Comparison of ENCODE assay signal across 1 cellular context in the genomic region with DNA sequence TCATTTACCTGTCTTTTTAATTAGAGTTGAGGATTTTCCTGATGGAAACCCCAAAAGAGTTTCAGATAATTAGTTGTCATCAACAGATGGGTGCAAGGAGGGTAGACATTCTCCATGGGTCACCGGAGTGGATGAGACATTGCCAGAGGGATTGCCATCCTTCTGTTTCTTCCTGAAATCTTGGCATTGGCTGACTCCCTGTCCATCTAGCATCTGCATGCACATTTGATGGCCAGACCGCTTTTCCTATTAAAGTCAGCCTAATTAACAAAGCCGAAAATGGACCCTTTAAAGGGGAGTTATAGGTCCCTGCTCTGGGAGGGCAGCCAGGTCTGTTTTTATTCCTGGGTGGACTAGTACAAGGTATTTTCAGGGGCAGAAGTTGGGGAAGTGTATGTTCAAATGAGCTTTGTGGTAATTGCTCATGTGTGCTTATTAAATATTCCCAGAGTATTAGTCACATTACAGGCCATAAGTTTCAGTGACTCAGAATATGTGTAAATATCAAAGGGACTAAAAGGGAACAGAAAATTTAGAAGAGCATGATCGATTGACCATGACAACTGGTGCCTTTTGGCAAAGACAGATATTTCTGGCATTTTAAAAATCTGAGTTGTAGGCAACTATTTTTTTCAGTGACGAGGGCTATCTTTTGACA.
A peak's percentile ranks its signal among the peaks of the same experiment; 100 is the strongest.
TF ChIP-seq lines count a peak whose summit lies in the region.

No MANE protein-coding gene starts in this region.

TF ChIP-seq in GM12878, 131 proteins besides CTCF, POLR2A, EP300 and RAD21 (continued from another document):
- TF ChIP-seq CBFB (IDR thresholded peaks at IDR 0.05; ENCODE audit: low read depth) (no peak), SPI1 (IDR thresholded peaks at IDR 0.05; ENCODE audit: borderline replicate concordance, insufficient read depth, low read depth, low read length) (peak; percentile 71), IKZF2 (IDR thresholded peaks at IDR 0.05) (peak; percentile 32 to 39; a peak in 2 of 4 replicates), KDM1A (IDR thresholded peaks at IDR 0.05; ENCODE audit: borderline replicate concordance) (no peak), RB1 (IDR thresholded peaks at IDR 0.05; ENCODE audit: borderline replicate concordance) (no peak), STAT3 (IDR thresholded peaks at IDR 0.05; ENCODE audit: low read depth, low read length) (no peak), RUNX3 (IDR thresholded peaks at IDR 0.05; ENCODE audit: low read length) (peak; percentile 42), MTA2 (IDR thresholded peaks at IDR 0.05; ENCODE audit: low read depth) (peak; percentile 61; the same call in 1 of the 2 replicates), PAX8 (IDR thresholded peaks at IDR 0.05) (no peak), SIN3A (IDR thresholded peaks at IDR 0.05; ENCODE audit: low read depth, low read length) (no peak), JUNB (IDR thresholded peaks at IDR 0.05) (peak; percentile 52; the same call in 1 of the 2 replicates), SMC3 (IDR thresholded peaks at IDR 0.05; ENCODE audit: borderline replicate concordance, low read length) (no peak), BHLHE40 (IDR thresholded peaks at IDR 0.05; ENCODE audit: borderline replicate concordance in 1 of 2, low read depth in 2 of 2, low read length in 1 of 2) (peak; percentile 15 to 35; a peak in 1 of 4 replicates), CBX3 (IDR thresholded peaks at IDR 0.05; ENCODE audit: borderline replicate concordance, low read depth) (no peak), CREM (IDR thresholded peaks at IDR 0.05; ENCODE audit: low read depth) (no peak), KLF5 (IDR thresholded peaks at IDR 0.05; ENCODE audit: partially characterized antibody) (no peak), RFX5 (IDR thresholded peaks at IDR 0.05; ENCODE audit: low read depth, low read length) (no peak)
- TF ChIP-seq, protein P1, sequence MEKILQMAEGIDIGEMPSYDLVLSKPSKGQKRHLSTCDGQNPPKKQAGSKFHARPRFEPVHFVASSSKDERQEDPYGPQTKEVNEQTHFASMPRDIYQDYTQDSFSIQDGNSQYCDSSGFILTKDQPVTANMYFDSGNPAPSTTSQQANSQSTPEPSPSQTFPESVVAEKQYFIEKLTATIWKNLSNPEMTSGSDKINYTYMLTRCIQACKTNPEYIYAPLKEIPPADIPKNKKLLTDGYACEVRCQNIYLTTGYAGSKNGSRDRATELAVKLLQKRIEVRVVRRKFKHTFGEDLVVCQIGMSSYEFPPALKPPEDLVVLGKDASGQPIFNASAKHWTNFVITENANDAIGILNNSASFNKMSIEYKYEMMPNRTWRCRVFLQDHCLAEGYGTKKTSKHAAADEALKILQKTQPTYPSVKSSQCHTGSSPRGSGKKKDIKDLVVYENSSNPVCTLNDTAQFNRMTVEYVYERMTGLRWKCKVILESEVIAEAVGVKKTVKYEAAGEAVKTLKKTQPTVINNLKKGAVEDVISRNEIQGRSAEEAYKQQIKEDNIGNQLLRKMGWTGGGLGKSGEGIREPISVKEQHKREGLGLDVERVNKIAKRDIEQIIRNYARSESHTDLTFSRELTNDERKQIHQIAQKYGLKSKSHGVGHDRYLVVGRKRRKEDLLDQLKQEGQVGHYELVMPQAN (conservative IDR thresholded peaks at IDR 0.05), result no peak
- TF ChIP-seq, protein P2, sequence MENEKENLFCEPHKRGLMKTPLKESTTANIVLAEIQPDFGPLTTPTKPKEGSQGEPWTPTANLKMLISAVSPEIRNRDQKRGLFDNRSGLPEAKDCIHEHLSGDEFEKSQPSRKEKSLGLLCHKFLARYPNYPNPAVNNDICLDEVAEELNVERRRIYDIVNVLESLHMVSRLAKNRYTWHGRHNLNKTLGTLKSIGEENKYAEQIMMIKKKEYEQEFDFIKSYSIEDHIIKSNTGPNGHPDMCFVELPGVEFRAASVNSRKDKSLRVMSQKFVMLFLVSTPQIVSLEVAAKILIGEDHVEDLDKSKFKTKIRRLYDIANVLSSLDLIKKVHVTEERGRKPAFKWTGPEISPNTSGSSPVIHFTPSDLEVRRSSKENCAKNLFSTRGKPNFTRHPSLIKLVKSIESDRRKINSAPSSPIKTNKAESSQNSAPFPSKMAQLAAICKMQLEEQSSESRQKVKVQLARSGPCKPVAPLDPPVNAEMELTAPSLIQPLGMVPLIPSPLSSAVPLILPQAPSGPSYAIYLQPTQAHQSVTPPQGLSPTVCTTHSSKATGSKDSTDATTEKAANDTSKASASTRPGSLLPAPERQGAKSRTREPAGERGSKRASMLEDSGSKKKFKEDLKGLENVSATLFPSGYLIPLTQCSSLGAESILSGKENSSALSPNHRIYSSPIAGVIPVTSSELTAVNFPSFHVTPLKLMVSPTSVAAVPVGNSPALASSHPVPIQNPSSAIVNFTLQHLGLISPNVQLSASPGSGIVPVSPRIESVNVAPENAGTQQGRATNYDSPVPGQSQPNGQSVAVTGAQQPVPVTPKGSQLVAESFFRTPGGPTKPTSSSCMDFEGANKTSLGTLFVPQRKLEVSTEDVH (IDR thresholded peaks at IDR 0.05; ENCODE audit: low read depth, partially characterized antibody), result no peak
- TF ChIP-seq, protein P3, sequence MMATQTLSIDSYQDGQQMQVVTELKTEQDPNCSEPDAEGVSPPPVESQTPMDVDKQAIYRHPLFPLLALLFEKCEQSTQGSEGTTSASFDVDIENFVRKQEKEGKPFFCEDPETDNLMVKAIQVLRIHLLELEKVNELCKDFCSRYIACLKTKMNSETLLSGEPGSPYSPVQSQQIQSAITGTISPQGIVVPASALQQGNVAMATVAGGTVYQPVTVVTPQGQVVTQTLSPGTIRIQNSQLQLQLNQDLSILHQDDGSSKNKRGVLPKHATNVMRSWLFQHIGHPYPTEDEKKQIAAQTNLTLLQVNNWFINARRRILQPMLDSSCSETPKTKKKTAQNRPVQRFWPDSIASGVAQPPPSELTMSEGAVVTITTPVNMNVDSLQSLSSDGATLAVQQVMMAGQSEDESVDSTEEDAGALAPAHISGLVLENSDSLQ (IDR thresholded peaks at IDR 0.05), result no peak
- TF ChIP-seq, protein P4, sequence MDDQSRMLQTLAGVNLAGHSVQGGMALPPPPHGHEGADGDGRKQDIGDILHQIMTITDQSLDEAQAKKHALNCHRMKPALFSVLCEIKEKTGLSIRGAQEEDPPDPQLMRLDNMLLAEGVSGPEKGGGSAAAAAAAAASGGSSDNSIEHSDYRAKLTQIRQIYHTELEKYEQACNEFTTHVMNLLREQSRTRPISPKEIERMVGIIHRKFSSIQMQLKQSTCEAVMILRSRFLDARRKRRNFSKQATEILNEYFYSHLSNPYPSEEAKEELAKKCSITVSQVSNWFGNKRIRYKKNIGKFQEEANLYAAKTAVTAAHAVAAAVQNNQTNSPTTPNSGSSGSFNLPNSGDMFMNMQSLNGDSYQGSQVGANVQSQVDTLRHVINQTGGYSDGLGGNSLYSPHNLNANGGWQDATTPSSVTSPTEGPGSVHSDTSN (IDR thresholded peaks at IDR 0.05; ENCODE audit: insufficient replicate concordance, low read depth, low read length), result no peak
- TF ChIP-seq, protein P5, sequence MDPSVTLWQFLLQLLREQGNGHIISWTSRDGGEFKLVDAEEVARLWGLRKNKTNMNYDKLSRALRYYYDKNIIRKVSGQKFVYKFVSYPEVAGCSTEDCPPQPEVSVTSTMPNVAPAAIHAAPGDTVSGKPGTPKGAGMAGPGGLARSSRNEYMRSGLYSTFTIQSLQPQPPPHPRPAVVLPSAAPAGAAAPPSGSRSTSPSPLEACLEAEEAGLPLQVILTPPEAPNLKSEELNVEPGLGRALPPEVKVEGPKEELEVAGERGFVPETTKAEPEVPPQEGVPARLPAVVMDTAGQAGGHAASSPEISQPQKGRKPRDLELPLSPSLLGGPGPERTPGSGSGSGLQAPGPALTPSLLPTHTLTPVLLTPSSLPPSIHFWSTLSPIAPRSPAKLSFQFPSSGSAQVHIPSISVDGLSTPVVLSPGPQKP (IDR thresholded peaks at IDR 0.05; ENCODE audit: low read depth, low read length), result no peak
- TF ChIP-seq, protein P6, sequence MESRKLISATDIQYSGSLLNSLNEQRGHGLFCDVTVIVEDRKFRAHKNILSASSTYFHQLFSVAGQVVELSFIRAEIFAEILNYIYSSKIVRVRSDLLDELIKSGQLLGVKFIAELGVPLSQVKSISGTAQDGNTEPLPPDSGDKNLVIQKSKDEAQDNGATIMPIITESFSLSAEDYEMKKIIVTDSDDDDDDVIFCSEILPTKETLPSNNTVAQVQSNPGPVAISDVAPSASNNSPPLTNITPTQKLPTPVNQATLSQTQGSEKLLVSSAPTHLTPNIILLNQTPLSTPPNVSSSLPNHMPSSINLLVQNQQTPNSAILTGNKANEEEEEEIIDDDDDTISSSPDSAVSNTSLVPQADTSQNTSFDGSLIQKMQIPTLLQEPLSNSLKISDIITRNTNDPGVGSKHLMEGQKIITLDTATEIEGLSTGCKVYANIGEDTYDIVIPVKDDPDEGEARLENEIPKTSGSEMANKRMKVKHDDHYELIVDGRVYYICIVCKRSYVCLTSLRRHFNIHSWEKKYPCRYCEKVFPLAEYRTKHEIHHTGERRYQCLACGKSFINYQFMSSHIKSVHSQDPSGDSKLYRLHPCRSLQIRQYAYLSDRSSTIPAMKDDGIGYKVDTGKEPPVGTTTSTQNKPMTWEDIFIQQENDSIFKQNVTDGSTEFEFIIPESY (IDR thresholded peaks at IDR 0.05), result no peak
